In the genomic region with DNA sequence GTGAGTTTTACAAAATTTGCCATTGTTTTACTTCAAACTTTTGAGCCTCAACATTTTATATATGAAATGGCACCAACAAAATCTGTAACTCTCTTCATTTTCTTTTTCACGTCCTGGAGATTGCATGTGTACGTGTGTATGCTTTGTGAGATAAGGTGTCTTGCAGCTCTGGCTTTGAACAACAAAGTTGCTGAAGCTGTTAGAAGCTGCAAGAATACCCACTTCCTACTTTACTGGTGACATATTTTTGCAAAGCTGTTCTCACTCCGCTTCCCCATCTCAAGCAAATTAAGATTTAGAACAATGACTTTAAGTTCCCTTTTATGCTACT, we compare ENCODE assay signal across 9 cellular contexts. TPM values are rescaled to one million over a fixed set of nuclear protein-coding genes. Genes with fewer than 3 reads are reported as not detected.
DNase-seq lines count a peak whose midpoint lies in the region; ATAC-seq, FAIRE-seq and TF ChIP-seq lines count a peak whose summit lies in the region.
"Had no signal": no experiment of that assay in that cellular context is flagged by ENCODE, and none has a peak within 500 bp of the region (broad histone marks: within the 10 kb centered on the region; RNA-seq: fewer than 3 reads in every experiment).

No MANE protein-coding gene starts in this region.

- POLR2A ChIA-PET in HepG2 (lab: Yijun Ruan, JAX) = no interaction called here
- POLR2A ChIA-PET in activated CD4-positive, alpha-beta memory T cell treated with anti-CD3 and anti-CD28 coated beads for 36 hours (lab: Charles Lee) = interaction anchor here (0.6 to 6.6 kb wide), 12 partner anchors 9 to 39 kb away, joined by 3 to 53 read pairs (median 4); no protein-coding TSS in a partner anchor

- H3K4me3 Mint-ChIP-seq in activated CD4-positive, alpha-beta memory T cell treated with anti-CD3 and anti-CD28 coated beads for 36 hours = peak overlapping the region; percentile 63

- peak; percentile 40 to 66 (median 49) for ATAC-seq in right lobe of liver
- ATAC-seq in HepG2 = no peak
- ATAC-seq in HG03196 (IDR thresholded peaks at IDR 0.05; ENCODE audit: unreplicated experiment) = peak; percentile 54
- ATAC-seq in HG03045 (IDR thresholded peaks at IDR 0.05; ENCODE audit: unreplicated experiment) = no peak

- H2AFZ ChIP-seq in HepG2 (ENCODE audit: low read length) = no peak overlapping the region

- H3K27me3 ChIP-seq in right lobe of liver = no peaks in the 10 kb centered on the region
- H3K27me3 ChIP-seq in HepG2 (ENCODE audit: control insufficient read depth in 1 of 2, insufficient read depth in 2 of 2, low read length in 2 of 2) = no peaks in the 10 kb centered on the region; a peak in 1 of 5 replicates

- no peaks in the 10 kb centered on the region for H3K36me3 ChIP-seq in right lobe of liver
- H3K36me3 ChIP-seq in HepG2 (replicated peaks in 1 of 2; ENCODE audit: control insufficient read depth in 1 of 2, insufficient read depth in 2 of 2, low read length in 2 of 2) = no peaks in the 10 kb centered on the region

- no peaks in the 10 kb centered on the region for H3K79me2 ChIP-seq in HepG2 (ENCODE audit: insufficient read depth, low read length)

- CTCF ChIA-PET in HepG2 (lab: Yijun Ruan, JAX; ENCODE audit: low intra/inter-chr PET ratio, low total read pairs) = no interaction called here
- CTCF ChIA-PET in activated CD4-positive, alpha-beta memory T cell treated with anti-CD3 and anti-CD28 coated beads for 36 hours (lab: Charles Lee) = interaction anchor here (1.0 to 5.2 kb wide), 10 partner anchors 10 to 97 kb away, joined by 3 to 38 read pairs (median 7); no protein-coding TSS in a partner anchor

- H3K9ac ChIP-seq in HepG2 (ENCODE audit: insufficient read depth, low read depth, low read length) = no peak overlapping the region

- WGBS in right lobe of liver (ENCODE audit: insufficient coverage, low coverage, low lambda C conversion rate, missing lambda C conversion rate) = 42% methylated on average over 3 of the region's 3 CpGs
- WGBS in HepG2 (ENCODE audit: low lambda C conversion rate) = 40% methylated on average over 3 of the region's 3 CpGs

- TF ChIP-seq POLR2A in right lobe of liver (IDR thresholded peaks at IDR 0.05) = no peak
- TF ChIP-seq POLR2A in HepG2 (IDR thresholded peaks at IDR 0.05; ENCODE audit: insufficient read depth in 1 of 2, low read depth in 2 of 2, low read length in 2 of 2) = no peak

- in situ Hi-C loops in HepG2 (cut with HindIII; ENCODE audit: extremely low pct_ligation_motif_present, low pct_unique_long_range_greater_than_20kb) = no loop called here

- no peak for FAIRE-seq in HepG2 (lab: Jason Lieb, UNC)
- FAIRE-seq: endometrium had no signal

- no peak overlapping the region for H3K4me2 ChIP-seq in HepG2 (ENCODE audit: low read depth, low read length)

- DNase-seq in right lobe of liver (no peak), HepG2 (ENCODE audit: low spot score) (no peak), midbrain (lab: John Stamatoyannopoulos, UW) (no peak), NCI-H2107 (lab: John Stamatoyannopoulos, UW) (no peak), NCI-H146 treated with DMSO at 0.1 percent for 48 hours (lab: John Stamatoyannopoulos, UW; ENCODE audit: unreplicated experiment) (no peak)
- no peak for DNase-seq in activated CD4-positive, alpha-beta memory T cell treated with anti-CD3 and anti-CD28 coated beads for 36 hours

- peaks cover 7% of the 10 kb centered on the region for H3K9me3 Mint-ChIP-seq in activated CD4-positive, alpha-beta memory T cell treated with anti-CD3 and anti-CD28 coated beads for 36 hours

- H3K4me3 ChIP-seq in right lobe of liver (no peak overlapping the region), HepG2 (replicated peaks in 1 of 3; ENCODE audit: insufficient read depth in 1 of 3, low read depth in 2 of 3, low read length in 3 of 3) (no peak overlapping the region)

- peaks cover 97% of the 10 kb centered on the region for H3K4me1 Mint-ChIP-seq in activated CD4-positive, alpha-beta memory T cell treated with anti-CD3 and anti-CD28 coated beads for 36 hours (ENCODE audit: low read depth)

- intact Hi-C loops in right lobe of liver (cut with DNase I) (no loop called here), HepG2 (cut with micrococcal nuclease; ENCODE audit: unreplicated experiment) (no loop called here)
- intact Hi-C loops in activated CD4-positive, alpha-beta memory T cell treated with anti-CD3 and anti-CD28 coated beads for 36 hours (cut with micrococcal nuclease) = loop anchor here (1.0 to 10.0 kb wide), 6 partner anchors 11 to 1227 kb away; no protein-coding TSS in a partner anchor

- no peaks in the 10 kb centered on the region for H3K27me3 Mint-ChIP-seq in activated CD4-positive, alpha-beta memory T cell treated with anti-CD3 and anti-CD28 coated beads for 36 hours

- H3K27ac ChIP-seq in right lobe of liver (no peak overlapping the region), HepG2 (ENCODE audit: extremely low read length, insufficient read depth, low read length) (no peak overlapping the region)

- peaks cover 12% of the 10 kb centered on the region for H3K36me3 Mint-ChIP-seq in activated CD4-positive, alpha-beta memory T cell treated with anti-CD3 and anti-CD28 coated beads for 36 hours

- H3K4me1 ChIP-seq in right lobe of liver (no peaks in the 10 kb centered on the region), HepG2 (ENCODE audit: insufficient read depth, low read length) (no peaks in the 10 kb centered on the region)

- no TSS peak for BruUV-seq in HepG2 (replicated peaks; lab: Mats Ljungman, UMichigan)

- TF ChIP-seq EP300 in HepG2 (IDR thresholded peaks at IDR 0.05; ENCODE audit: low read depth in 2 of 2, low read length in 2 of 2) = no peak
- TF ChIP-seq EP300 in HepG2 (CRISPR knock-in tag; IDR thresholded peaks at IDR 0.05; ENCODE audit: borderline replicate concordance) = no peak

- peak overlapping the region; percentile 88 for H3K27ac Mint-ChIP-seq in activated CD4-positive, alpha-beta memory T cell treated with anti-CD3 and anti-CD28 coated beads for 36 hours

- no peak for TF ChIP-seq CTCF in right lobe of liver (IDR thresholded peaks at IDR 0.05)
- TF ChIP-seq CTCF in HepG2 (CRISPR knock-in tag; IDR thresholded peaks at IDR 0.05) = no peak

- no peaks in the 10 kb centered on the region for H3K9me3 ChIP-seq in right lobe of liver
- H3K9me3 ChIP-seq in HepG2 (ENCODE audit: low read length) = no peaks in the 10 kb centered on the region

- no peak for TF ChIP-seq RAD21 in HepG2 (CRISPR knock-in tag; IDR thresholded peaks at IDR 0.05)

- no peaks in the 10 kb centered on the region for H4K20me1 ChIP-seq in HepG2 (ENCODE audit: insufficient read depth, low read length)

TF ChIP-seq in HepG2, 621 proteins besides CTCF, POLR2A, EP300 and RAD21 (continues in another document):
- TF ChIP-seq DNMT3B (CRISPR knock-in tag; conservative IDR thresholded peaks at IDR 0.05) (no peak), MEIS1 (CRISPR knock-in tag; IDR thresholded peaks at IDR 0.05; ENCODE audit: borderline replicate concordance) (no peak), FLYWCH1 (CRISPR knock-in tag; IDR thresholded peaks at IDR 0.05) (no peak)

RNA-seq across cellular contexts. Expression of a gene that starts 41.8 kb away (rescaled TPM):
- 10 to 100 TPM in 3 of 6 experiments, 1 to 10 TPM in 3; 3.7 to 15.3 (median 9.1) TPM for total RNA-seq in right lobe of liver
- not detected in 2 replicates for total RNA-seq in HepG2 (2016; rRNA removed; fragmentation: Illumina TruSeq; extraction: Trizol)
- total RNA-seq in HepG2 (2016; cell fraction: cytosol; rRNA removed; fragmentation: Illumina TruSeq; extraction: Trizol; ENCODE audit: low read depth) = not detected in 2 replicates
- total RNA-seq in HepG2 (2016; cell fraction: insoluble cytoplasmic fraction; rRNA removed; fragmentation: Illumina TruSeq; extraction: Trizol) = not detected in 2 replicates
- total RNA-seq in HepG2 (2016; cell fraction: membrane; rRNA removed; fragmentation: Illumina TruSeq; extraction: Trizol) = not detected in 2 replicates
- total RNA-seq in HepG2 (2016; cell fraction: nucleus; rRNA removed; fragmentation: Illumina TruSeq; extraction: Trizol) = not detected in 2 replicates
- polyA plus RNA-seq in HepG2 (2011; rRNA removed) = 0.03 TPM in 1 of 2 replicates, not detected in the other
- not detected in 2 replicates for polyA plus RNA-seq in HepG2 (2011; cell fraction: cytosol; rRNA removed)
- polyA plus RNA-seq in HepG2 (2011; cell fraction: nucleus; rRNA removed) = 0.03 and 0.12 TPM in 2 replicates
- 0.11 TPM in 1 of 2 replicates, not detected in the other for polyA plus RNA-seq in HepG2 (2012)
- polyA plus RNA-seq in HepG2 (2016; cell fraction: cytosol; fragmentation: Illumina TruSeq; extraction: Trizol; ENCODE audit: low read depth) = not detected in 2 replicates
- polyA plus RNA-seq in HepG2 (2016; cell fraction: insoluble cytoplasmic fraction; fragmentation: Illumina TruSeq; extraction: Trizol; ENCODE audit: low read depth) = not detected in 2 replicates
- not detected in 2 replicates for polyA plus RNA-seq in HepG2 (2016; cell fraction: membrane; fragmentation: Illumina TruSeq; extraction: Trizol; ENCODE audit: low read depth)
- not detected in 2 replicates for polyA plus RNA-seq in HepG2 (2016; cell fraction: nucleus; fragmentation: Illumina TruSeq; extraction: Trizol; ENCODE audit: insufficient read depth, low read depth)
- 0.28 TPM in 1 of 2 replicates, not detected in the other for polyA minus RNA-seq in HepG2 (2011; rRNA and poly(A)+ RNA removed; ENCODE audit: low replicate concordance)
- not detected in 2 replicates for polyA minus RNA-seq in HepG2 (2011; cell fraction: cytosol; rRNA and poly(A)+ RNA removed)
- polyA minus RNA-seq in HepG2 (2011; cell fraction: nucleus; rRNA and poly(A)+ RNA removed) = 0.12 and 0.26 TPM in 2 replicates
- 100 to 1,000 TPM; 105 to 106 TPM for total RNA-seq in activated CD4-positive, alpha-beta memory T cell treated with anti-CD3 and anti-CD28 coated beads for 36 hours

Comparison
In these comparisons a context has a peak if more than half of its experiments do, and no peak if none do; other contexts are left out.
1. ATAC-seq: peak in right lobe of liver (4 of 4) and HG03196 (single experiment); none in HepG2 (single experiment) and HG03045 (single experiment).
2. RNA of a gene that starts 41.8 kb away (total RNA-seq): 105 to 106 TPM in activated CD4-positive, alpha-beta memory T cell treated with anti-CD3 and anti-CD28 coated beads for 36 hours; 3.7 to 15.3 TPM in right lobe of liver and not detected in HepG2; every median in the first group is over 4 times any median in the second.